Comparison of ENCODE assay signal across 8 cellular contexts in the genomic region with DNA sequence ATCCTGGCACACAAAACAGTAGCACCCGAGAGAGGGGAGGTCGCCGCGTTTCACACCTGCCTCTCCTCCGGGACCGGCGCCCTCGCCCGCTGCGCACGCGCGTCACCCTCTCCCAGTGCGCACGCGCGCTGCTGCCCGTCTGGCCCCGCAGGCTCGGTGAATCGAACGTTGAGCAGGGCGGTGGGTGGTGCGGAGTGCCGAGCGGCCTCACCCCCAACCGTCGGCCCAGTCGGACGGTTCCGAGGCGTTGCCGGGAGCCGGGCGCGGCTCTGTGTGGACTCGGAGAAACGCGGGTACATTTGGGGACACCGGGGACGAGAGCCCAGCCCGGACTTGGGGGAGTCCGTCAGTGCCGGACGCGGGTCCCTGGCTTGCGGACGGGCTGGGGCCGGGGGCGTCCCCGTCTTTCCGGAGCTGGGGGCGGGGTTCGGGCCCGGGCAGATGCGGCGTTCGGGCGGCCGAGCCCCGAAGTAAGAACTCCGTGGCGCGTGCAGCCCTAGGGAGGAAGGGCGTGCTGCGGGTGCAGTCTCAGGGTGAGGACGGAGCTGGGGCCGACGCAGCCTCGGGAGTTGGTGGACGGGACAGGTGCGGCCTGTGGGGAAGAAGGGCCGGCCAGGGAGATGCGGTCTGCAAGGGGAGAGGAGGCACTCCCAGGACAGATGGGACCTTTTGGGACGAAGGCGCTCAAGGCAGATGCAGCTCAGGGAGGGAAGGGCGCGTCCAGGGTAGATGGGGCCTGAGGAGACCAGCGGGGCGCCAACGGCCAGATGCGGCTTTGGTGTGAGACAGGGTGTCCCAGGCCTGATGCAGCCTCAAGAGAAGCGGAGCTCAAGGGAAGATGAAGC. TPM values are rescaled to one million over a fixed set of nuclear protein-coding genes. Genes with fewer than 3 reads are reported as not detected.
DNase-seq lines count a peak whose midpoint lies in the region; ATAC-seq lines count a peak whose summit lies in the region.

A gene with protein sequence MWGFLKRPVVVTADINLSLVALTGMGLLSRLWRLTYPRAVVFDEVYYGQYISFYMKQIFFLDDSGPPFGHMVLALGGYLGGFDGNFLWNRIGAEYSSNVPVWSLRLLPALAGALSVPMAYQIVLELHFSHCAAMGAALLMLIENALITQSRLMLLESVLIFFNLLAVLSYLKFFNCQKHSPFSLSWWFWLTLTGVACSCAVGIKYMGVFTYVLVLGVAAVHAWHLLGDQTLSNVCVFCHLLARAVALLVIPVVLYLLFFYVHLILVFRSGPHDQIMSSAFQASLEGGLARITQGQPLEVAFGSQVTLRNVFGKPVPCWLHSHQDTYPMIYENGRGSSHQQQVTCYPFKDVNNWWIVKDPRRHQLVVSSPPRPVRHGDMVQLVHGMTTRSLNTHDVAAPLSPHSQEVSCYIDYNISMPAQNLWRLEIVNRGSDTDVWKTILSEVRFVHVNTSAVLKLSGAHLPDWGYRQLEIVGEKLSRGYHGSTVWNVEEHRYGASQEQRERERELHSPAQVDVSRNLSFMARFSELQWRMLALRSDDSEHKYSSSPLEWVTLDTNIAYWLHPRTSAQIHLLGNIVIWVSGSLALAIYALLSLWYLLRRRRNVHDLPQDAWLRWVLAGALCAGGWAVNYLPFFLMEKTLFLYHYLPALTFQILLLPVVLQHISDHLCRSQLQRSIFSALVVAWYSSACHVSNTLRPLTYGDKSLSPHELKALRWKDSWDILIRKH (plus strand): TSS at position 138 of the 845 bp plus-strand sequence. CDS start 1,301 bp downstream, outside the sequence.

- peak within 1 kb of the TSS; percentile 66 for H3K9ac ChIP-seq in muscle layer of colon (ENCODE audit: low read length)

- no peaks in the 10 kb centered on the region for H3K9me3 Mint-ChIP-seq in activated T-cell treated with anti-CD3 and anti-CD28 coated beads, Interleukin-2, amount 50 U/mL, for 4 hours

- peak; percentile 88 for DNase-seq in COR-L47 (lab: John Stamatoyannopoulos, UW)
- peak; percentile 98 for DNase-seq in HuH-7.5 (ENCODE audit: low spot score)
- peak; percentile 84 for DNase-seq in OCI-M1 (lab: John Stamatoyannopoulos, UW)
- peak; percentile 84 for DNase-seq in activated T-cell treated with anti-CD3 and anti-CD28 coated beads, Interleukin-2, amount 50 U/mL, for 4 hours
- peak; percentile 71 to 75 for DNase-seq in stimulated activated CD8-positive, alpha-beta memory T cell treated with anti-CD3 and anti-CD28 coated beads, Interleukin-7, amount 100 ng/mL, for 1 hour (ENCODE audit: low read depth in 2 of 2)

- H3K9me3 ChIP-seq in muscle layer of colon (ENCODE audit: low read length): no peaks in the 10 kb centered on the region

- ATAC-seq in GM21423 (IDR thresholded peaks at IDR 0.05; ENCODE audit: unreplicated experiment): peak; percentile 77
- ATAC-seq in activated T-cell treated with anti-CD3 and anti-CD28 coated beads, Interleukin-2, amount 50 U/mL, for 4 hours: peak; percentile 57
- peak; percentile 85 for ATAC-seq in esophagus mucosa

- H3K4me1 Mint-ChIP-seq in activated T-cell treated with anti-CD3 and anti-CD28 coated beads, Interleukin-2, amount 50 U/mL, for 4 hours (ENCODE audit: low read depth): peaks cover 58% of the 10 kb centered on the region

- H3K4me1 ChIP-seq in muscle layer of colon (ENCODE audit: insufficient read depth, low read length): peaks cover 11% of the 10 kb centered on the region

- peaks cover 33% of the 10 kb centered on the region for H3K36me3 ChIP-seq in muscle layer of colon (ENCODE audit: insufficient read depth, low read length)

- peak within 1 kb of the TSS; percentile 74 to 84 for H3K4me3 ChIP-seq in muscle layer of colon (ENCODE audit: low read depth in 1 of 2, low read length in 2 of 2)

- H3K4me3 Mint-ChIP-seq in activated T-cell treated with anti-CD3 and anti-CD28 coated beads, Interleukin-2, amount 50 U/mL, for 4 hours: peak within 1 kb of the TSS; percentile 94

- H3K27ac ChIP-seq in muscle layer of colon (ENCODE audit: low read depth, low read length): peak within 1 kb of the TSS; percentile 71

- H3K36me3 Mint-ChIP-seq in activated T-cell treated with anti-CD3 and anti-CD28 coated beads, Interleukin-2, amount 50 U/mL, for 4 hours (ENCODE audit: insufficient read depth): peaks cover 14% of the 10 kb centered on the region

- H3K27me3 ChIP-seq in muscle layer of colon (ENCODE audit: control insufficient read depth in 1 of 2, insufficient read depth in 2 of 2, low read length in 2 of 2): no peaks in the 10 kb centered on the region

- no peaks in the 10 kb centered on the region for H3K27me3 Mint-ChIP-seq in activated T-cell treated with anti-CD3 and anti-CD28 coated beads, Interleukin-2, amount 50 U/mL, for 4 hours (ENCODE audit: low read depth)

RNA-seq across cellular contexts. Expression of the gene that starts here (rescaled TPM):
- 10 to 100 TPM; 14.0 to 20.0 (median 16.5) TPM for total RNA-seq in activated T-cell treated with anti-CD3 and anti-CD28 coated beads, Interleukin-2, amount 50 U/mL, for 4 hours
- 13.1 TPM for total RNA-seq in esophagus mucosa

Comparison
In these comparisons a context has a peak if more than half of its experiments do, and no peak if none do; other contexts are left out.
1. Peak in every context shown above with its lines: DNase-seq, ATAC-seq, H3K4me3 ChIP-seq and H3K27ac ChIP-seq.